ENCODE assay signal across 11 cellular contexts in the genomic region with DNA sequence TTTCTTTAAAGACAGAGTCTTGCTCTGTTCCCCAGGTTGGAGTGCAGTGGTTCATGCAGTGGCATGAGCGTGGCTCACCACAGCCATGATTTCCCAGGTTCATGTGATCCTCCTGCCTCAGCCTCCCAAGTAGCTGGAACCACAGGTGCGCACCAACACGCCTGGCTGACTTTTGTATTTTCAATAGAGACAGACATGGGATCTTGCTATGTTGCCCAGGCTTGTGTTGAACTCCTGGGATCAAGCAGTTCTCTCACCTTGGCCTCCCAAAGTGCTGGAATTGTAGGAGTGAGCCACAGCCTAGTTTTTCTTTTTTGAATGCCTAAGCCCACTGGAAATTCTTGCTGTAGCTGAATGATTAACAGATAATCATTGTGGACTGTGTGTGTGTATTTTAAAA.
"Had no signal": no experiment of that assay in that cellular context is flagged by ENCODE, and none has a peak within 500 bp of the region (broad histone marks: within the 10 kb centered on the region; RNA-seq: fewer than 3 reads in every experiment).

No MANE protein-coding gene starts in this region.

- FAIRE-seq: H1, H54 had no signal

- H3K4me3 ChIP-seq: GM23248, GM23338, HAP-1 had no signal

- DNase-seq: GM23248, GOT3, H7, H9, HCEC 1CT, HFFc6 had no signal

- ATAC-seq: GM23338, HCT116 had no signal

- H3K9me3 ChIP-seq: HAP-1 had no signal

- H3K9ac ChIP-seq: GM23248 had no signal

- H2AFZ ChIP-seq: GM23248, GM23338 had no signal

- H3K4me2 ChIP-seq: GM23338 had no signal

- H3K27ac ChIP-seq: GM23248 had no signal
